25 cellular contexts compared by ENCODE assay signal in genomic region chr2:121367246-121367900, GRCh38.
DNase-seq lines count a peak whose midpoint lies in the region; ATAC-seq, FAIRE-seq and TF ChIP-seq lines count a peak whose summit lies in the region.
"Had no signal": no experiment of that assay in that cellular context is flagged by ENCODE, and none has a peak within 500 bp of the region (broad histone marks: within the 10 kb centered on the region; RNA-seq: fewer than 3 reads in every experiment).

No MANE protein-coding gene starts in this region.

- H4K20me1 ChIP-seq in IMR-90 (ENCODE audit: insufficient read depth, low read length) = peaks cover 7% of the 10 kb centered on the region; the same call in 1 of the 2 replicates
- H4K20me1 ChIP-seq in K562 (replicated peaks; ENCODE audit: control insufficient read depth, insufficient read depth, low read length) = no peaks in the 10 kb centered on the region

- H2BK5ac ChIP-seq in IMR-90 (ENCODE audit: low read depth, low read length, poor library complexity, severe bottlenecking) = peak overlapping the region; percentile 10

- 0 out of 2 replicates have a peak overlapping the region, but pooled peaks have one; percentile 5 for H4K91ac ChIP-seq in IMR-90 (ENCODE audit: insufficient read depth, low read depth, low read length)

- H2BK120ac ChIP-seq in IMR-90 (ENCODE audit: low read depth, low read length) = no peak overlapping the region

- H3K9me1 ChIP-seq in IMR-90 (ENCODE audit: insufficient read depth, low read length) (peaks cover 44% of the 10 kb centered on the region), K562 (ENCODE audit: control insufficient read depth, insufficient read depth, low read length) (peaks cover 5% of the 10 kb centered on the region)

- no peak overlapping the region for H3K4me3 ChIP-seq in IMR-90 (ENCODE audit: insufficient read depth, low read depth, low read length)
- no peak overlapping the region for H3K4me3 ChIP-seq in K562
- H3K4me3 ChIP-seq: A549; BLaER1 treated with 17β-estradiol and CSF1 and Interleukin-3, amounts not matched to agents 10 nM and 100 nM; GM23248; HAP-1 had no signal

- no peak overlapping the region for H4K5ac ChIP-seq in IMR-90 (ENCODE audit: low read depth, low read length)

- H2AFZ ChIP-seq in IMR-90 (replicated peaks; ENCODE audit: low read length, poor library complexity) (no peak overlapping the region), K562 (ENCODE audit: low read depth, low read length) (no peak overlapping the region)
- H2AFZ ChIP-seq: GM23248 had no signal

- no peak overlapping the region for H2BK15ac ChIP-seq in IMR-90 (ENCODE audit: low read depth, low read length)

- POLR2A ChIA-PET in IMR-90 (lab: Charles Lee; ENCODE audit: unreplicated experiment) = no interaction called here
- POLR2A ChIA-PET in K562 (lab: Yijun Ruan, JAX) = interaction anchor here (2.5 kb wide), 1 partner anchor 11 kb away, joined by 12 read pairs; no protein-coding TSS in a partner anchor

- no peak overlapping the region; the same call in 1 of the 2 replicates for H2BK20ac ChIP-seq in IMR-90 (ENCODE audit: low read depth, low read length)

- H3K4me3 Mint-ChIP-seq in activated T-cell treated with anti-CD3 and anti-CD28 coated beads, Interleukin-2, amount 50 U/mL, for 24 hours = no peak overlapping the region
- no peak overlapping the region for H3K4me3 Mint-ChIP-seq in effector memory CD8-positive, alpha-beta T cell
- H3K4me3 Mint-ChIP-seq: CD4-positive, alpha-beta memory T cell; HFFc6 had no signal

- H3K4ac ChIP-seq in IMR-90 (ENCODE audit: low read depth, low read length) = no peak overlapping the region; the same call in 1 of the 2 replicates

- no peak overlapping the region for H2AK9ac ChIP-seq in IMR-90 (replicated peaks; ENCODE audit: low read depth, low read length, poor library complexity)

- no peak overlapping the region for H3K18ac ChIP-seq in IMR-90 (ENCODE audit: low read depth, low read length)

- H3K79me2 ChIP-seq in K562 (ENCODE audit: control insufficient read depth, insufficient read depth, low read length) = no peaks in the 10 kb centered on the region

- no peak overlapping the region for H3K23ac ChIP-seq in IMR-90 (ENCODE audit: low read depth, low read length)

- H3K27me3 ChIP-seq in IMR-90 (ENCODE audit: control insufficient read depth, insufficient read depth, low read length) (no peaks in the 10 kb centered on the region), K562 (ENCODE audit: control insufficient read depth in 2 of 2, insufficient read depth in 2 of 2, low read length in 2 of 2) (no peaks in the 10 kb centered on the region)
- H3K27me3 ChIP-seq: BE2C; BLaER1 treated with 17β-estradiol and CSF1 and Interleukin-3, amounts not matched to agents 10 nM and 100 nM had no signal

- no peak overlapping the region for H3K56ac ChIP-seq in IMR-90 (ENCODE audit: extremely low read depth, insufficient read depth, low read length)

- TF ChIP-seq POLR2A in IMR-90 (IDR thresholded peaks at IDR 0.05; ENCODE audit: low read depth, low read length) (no peak), K562 (conservative IDR thresholded peaks at IDR 0.05) (no peak)

- peaks cover 87% of the 10 kb centered on the region for H3K36me3 Mint-ChIP-seq in activated T-cell treated with anti-CD3 and anti-CD28 coated beads, Interleukin-2, amount 50 U/mL, for 24 hours (ENCODE audit: low read depth)
- H3K36me3 Mint-ChIP-seq in effector memory CD8-positive, alpha-beta T cell (ENCODE audit: insufficient read depth) = peaks cover 42% of the 10 kb centered on the region

- no peak for TF ChIP-seq EP300 in K562 (IDR thresholded peaks at IDR 0.05; ENCODE audit: low read length)

- H3K4me2 ChIP-seq in IMR-90 (ENCODE audit: low read depth, low read length) (no peak overlapping the region), K562 (ENCODE audit: insufficient read depth, low read length) (no peak overlapping the region)
- H3K4me2 ChIP-seq: A549; BLaER1 treated with 17β-estradiol and CSF1 and Interleukin-3, amounts not matched to agents 10 nM and 100 nM had no signal

- H3K27me3 Mint-ChIP-seq in activated T-cell treated with anti-CD3 and anti-CD28 coated beads, Interleukin-2, amount 50 U/mL, for 24 hours = no peaks in the 10 kb centered on the region
- H3K27me3 Mint-ChIP-seq in effector memory CD8-positive, alpha-beta T cell = no peaks in the 10 kb centered on the region
- H3K27me3 Mint-ChIP-seq: CD4-positive, alpha-beta memory T cell had no signal

- H3K4me1 Mint-ChIP-seq in activated T-cell treated with anti-CD3 and anti-CD28 coated beads, Interleukin-2, amount 50 U/mL, for 24 hours (ENCODE audit: low read depth) = no peaks in the 10 kb centered on the region
- peaks cover 0 to 4% of the 10 kb centered on the region in 2 donors for H3K4me1 Mint-ChIP-seq in effector memory CD8-positive, alpha-beta T cell (ENCODE audit: low read depth in 2 of 2)

- WGBS in IMR-90 (ENCODE audit: extremely low coverage in 2 of 2, insufficient read length in 1 of 2), 2 experiments = 83% methylated on average over 2 of the region's 26 CpGs; no CpG with 5 or more reads in 1 of the 2 experiments
- WGBS in K562 (ENCODE audit: insufficient coverage, low coverage, missing lambda C conversion rate) = 94% methylated on average over 25 of the region's 26 CpGs

- H3K27ac Mint-ChIP-seq in activated T-cell treated with anti-CD3 and anti-CD28 coated beads, Interleukin-2, amount 50 U/mL, for 24 hours = peak overlapping the region; percentile 42
- no peak overlapping the region for H3K27ac Mint-ChIP-seq in effector memory CD8-positive, alpha-beta T cell

- H3K36me3 ChIP-seq in IMR-90 (ENCODE audit: control insufficient read depth, insufficient read depth, low read length) = peaks cover 26% of the 10 kb centered on the region
- H3K36me3 ChIP-seq in K562 (ENCODE audit: control insufficient read depth, insufficient read depth, low read length) = peaks cover 60% of the 10 kb centered on the region
- H3K36me3 ChIP-seq: BE2C had no signal

- H3K9me3 ChIP-seq in IMR-90 (ENCODE audit: control insufficient read depth, insufficient read depth, low read length) (no peaks in the 10 kb centered on the region), K562 (replicated peaks; ENCODE audit: control insufficient read depth, insufficient read depth, low read depth, low read length) (no peaks in the 10 kb centered on the region)
- H3K9me3 ChIP-seq: A549; BE2C; BLaER1 treated with 17β-estradiol and CSF1 and Interleukin-3, amounts not matched to agents 10 nM and 100 nM; HAP-1 had no signal

- no peak for FAIRE-seq in K562 (lab: Jason Lieb, UNC)
- FAIRE-seq: A549, GM12892, GM19239, H1 had no signal

- dilution Hi-C loops in IMR-90 (cut with HindIII; ENCODE audit: low sequenced_read_pairs, unreplicated experiment) = no loop called here

- no peak for ATAC-seq in IMR-90 (ENCODE audit: low read depth)
- no peak for ATAC-seq in K562
- ATAC-seq in effector memory CD8-positive, alpha-beta T cell (replicated peaks) = no peak
- ATAC-seq: A549 had no signal

- peaks cover 0 to 49% of the 10 kb centered on the region in 2 experiments; a peak in 2 of 4 replicates for H3K79me1 ChIP-seq in IMR-90 (ENCODE audit: low read depth in 1 of 2, low read length in 2 of 2)

- H3K14ac ChIP-seq in IMR-90 (replicated peaks; ENCODE audit: low read depth, low read length) = no peak overlapping the region

- no peak for TF ChIP-seq CTCF in C4-2B (conservative IDR thresholded peaks at IDR 0.05)
- TF ChIP-seq CTCF in IMR-90 (conservative IDR thresholded peaks at IDR 0.05; ENCODE audit: low read depth, low read length) = no peak
- TF ChIP-seq CTCF in K562 (IDR thresholded peaks at IDR 0.05 in 2 of 3, conservative IDR thresholded peaks at IDR 0.05 in 1 of 3; ENCODE audit: insufficient read depth in 2 of 3, low read depth in 1 of 3, low read length in 3 of 3) = no peak

- H3K9ac ChIP-seq in IMR-90 (ENCODE audit: low read depth, low read length) (no peak overlapping the region), K562 (ENCODE audit: insufficient read depth in 1 of 2, low read depth in 2 of 2, low read length in 2 of 2) (no peak overlapping the region)
- H3K9ac ChIP-seq: BLaER1 treated with 17β-estradiol and CSF1 and Interleukin-3, amounts not matched to agents 10 nM and 100 nM; GM23248 had no signal

- DNase-seq in activated T-cell treated with anti-CD3 and anti-CD28 coated beads, Interleukin-2, amount 50 U/mL, for 24 hours = no peak
- no peak for DNase-seq in activated T-cell treated with anti-CD3 and anti-CD28 coated beads, Interleukin-2, amount 50 U/mL, for 1 hour
- no peak for DNase-seq in IMR-90
- DNase-seq in K562 (ENCODE audit: extremely low read depth in 1 of 4, low spot score in 3 of 4) = no peak
- no peak for DNase-seq in A172 (ENCODE audit: low spot score)
- DNase-seq in effector memory CD8-positive, alpha-beta T cell = no peak
- no peak for DNase-seq in NCI-H2171 treated with DMSO at 0.1 percent for 48 hours (lab: John Stamatoyannopoulos, UW)
- DNase-seq: ACHN; AML-193; BE2C; Calu3; CD4-positive, alpha-beta memory T cell; COR-L47; DMS53; DMS79 treated with DMSO at 0.1 percent for 48 hours; GF-D8; GM23248; HFFc6 had no signal

- intact Hi-C loops in IMR-90 (cut with micrococcal nuclease) (no loop called here), K562 (cut with micrococcal nuclease) (no loop called here)

- H3K27ac ChIP-seq in C4-2B (peak overlapping the region; percentile 64; the same call in 1 of the 2 replicates), IMR-90 (ENCODE audit: insufficient read depth, low read length) (no peak overlapping the region), K562 (ENCODE audit: extremely low read depth, low read depth, low read length) (no peak overlapping the region)
- H3K27ac ChIP-seq: A549; BLaER1 treated with 17β-estradiol and CSF1 and Interleukin-3, amounts not matched to agents 10 nM and 100 nM had no signal

- in situ Hi-C loops in IMR-90 (cut with MboI; ENCODE audit: low sequenced_read_pairs) (loop anchor here (25.0 kb wide), 1 partner anchor 680 kb away; no protein-coding TSS in a partner anchor), K562 (cut with MboI) (no loop called here)

- H4K8ac ChIP-seq in IMR-90 (ENCODE audit: low read depth in 2 of 2, low read length in 2 of 2) = no peak overlapping the region

- no peak overlapping the region for H2AK5ac ChIP-seq in IMR-90 (ENCODE audit: low read depth, low read length)

- TF ChIP-seq RAD21 in IMR-90 (IDR thresholded peaks at IDR 0.05; ENCODE audit: low read length) (no peak), K562 (CRISPR knock-in tag; conservative IDR thresholded peaks at IDR 0.05 in 1 of 2, IDR thresholded peaks at IDR 0.05 in 1 of 2) (no peak)

- no peaks in the 10 kb centered on the region for H3K9me3 Mint-ChIP-seq in activated T-cell treated with anti-CD3 and anti-CD28 coated beads, Interleukin-2, amount 50 U/mL, for 24 hours
- no peaks in the 10 kb centered on the region for H3K9me3 Mint-ChIP-seq in effector memory CD8-positive, alpha-beta T cell
- H3K9me3 Mint-ChIP-seq: HFFc6 had no signal

- BruUV-seq in IMR-90 (replicated peaks; lab: Mats Ljungman, UMichigan) = no TSS peak
- no TSS peak for BruUV-seq in K562 (replicated peaks; lab: Mats Ljungman, UMichigan)

- H3K4me1 ChIP-seq in IMR-90 (ENCODE audit: control insufficient read depth, insufficient read depth, low read length) (peaks cover 25% of the 10 kb centered on the region), K562 (replicated peaks in 1 of 2; ENCODE audit: control insufficient read depth in 2 of 2, insufficient read depth in 2 of 2, low read length in 2 of 2) (no peaks in the 10 kb centered on the region; a peak in 2 of 5 replicates)
- H3K4me1 ChIP-seq: BE2C; BLaER1 treated with 17β-estradiol and CSF1 and Interleukin-3, amounts not matched to agents 10 nM and 100 nM; HAP-1 had no signal

- CTCF ChIA-PET in IMR-90 (lab: Yijun Ruan, JAX) = interaction anchor here (2.5 kb wide), 1 partner anchor 11 kb away, joined by 12 read pairs; no protein-coding TSS in a partner anchor
- CTCF ChIA-PET in K562 (lab: Yijun Ruan, JAX; ENCODE audit: low intra/inter-chr PET ratio) = no interaction called here
